In the genomic region with DNA sequence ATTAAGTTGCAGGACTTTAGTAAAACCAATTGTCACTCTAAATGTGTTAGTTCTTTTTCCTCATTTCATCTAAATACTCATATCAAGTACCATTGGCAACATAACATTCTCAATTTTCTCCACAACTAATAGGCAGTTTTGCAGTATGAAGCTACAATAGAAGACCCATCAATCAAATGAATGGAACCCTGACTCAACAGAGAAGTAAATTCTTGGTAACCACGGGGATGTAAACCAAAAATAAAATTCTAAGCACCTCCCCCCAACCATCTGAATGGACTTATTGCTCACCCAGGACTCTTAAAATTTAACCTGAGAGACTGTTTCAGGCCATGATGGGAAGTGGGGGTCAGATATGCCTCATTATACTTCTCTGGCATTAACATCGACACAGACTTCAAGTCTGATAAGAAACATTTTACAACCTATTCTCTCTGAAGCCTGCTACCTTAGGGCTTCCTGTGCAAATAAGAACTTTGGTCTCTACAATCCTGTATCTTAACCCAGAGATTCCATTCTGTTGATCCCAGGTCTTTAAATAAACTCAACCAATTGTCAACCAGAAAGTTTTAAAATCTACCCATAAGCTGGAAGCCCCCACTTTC, we compare ENCODE assay signal across 21 cellular contexts.
DNase-seq lines count a peak whose midpoint lies in the region; FAIRE-seq and TF ChIP-seq lines count a peak whose summit lies in the region.
"Had no signal": no experiment of that assay in that cellular context is flagged by ENCODE, and none has a peak within 500 bp of the region (broad histone marks: within the 10 kb centered on the region; RNA-seq: fewer than 3 reads in every experiment).

No MANE protein-coding gene starts in this region.

- TF ChIP-seq CTCF in MCF 10A (IDR thresholded peaks at IDR 0.05; ENCODE audit: unreplicated experiment) (no peak), breast epithelium (IDR thresholded peaks at IDR 0.05) (no peak), hepatocyte (IDR thresholded peaks at IDR 0.05; ENCODE audit: poor library complexity) (no peak), A673 (conservative IDR thresholded peaks at IDR 0.05; ENCODE audit: low read depth, low read length) (no peak)

- intact Hi-C loops in MCF 10A (cut with micrococcal nuclease) = no loop called here
- intact Hi-C loops in breast epithelium (cut with DNase I; ENCODE audit: low total_unique reads) = no loop called here
- intact Hi-C loops in A673 (cut with micrococcal nuclease; ENCODE audit: unreplicated experiment) = no loop called here

- H3K9me2 ChIP-seq in hepatocyte (replicated peaks; ENCODE audit: insufficient read depth) = no peaks in the 10 kb centered on the region

- H2AFZ ChIP-seq in hepatocyte = no peak overlapping the region

- no peaks in the 10 kb centered on the region for H3K36me3 Mint-ChIP-seq in MCF 10A (ENCODE audit: insufficient read depth, unreplicated experiment)

- H3K4me3 ChIP-seq in breast epithelium (no peak overlapping the region), hepatocyte (no peak overlapping the region), A673 (ENCODE audit: low read depth, low read length, poor library complexity, severe bottlenecking) (no peak overlapping the region)
- H3K4me3 ChIP-seq: gastroesophageal sphincter, upper lobe of left lung had no signal

- H3K4me2 ChIP-seq in hepatocyte = no peak overlapping the region

- CTCF ChIA-PET in MCF 10A (lab: Yijun Ruan, JAX) (interaction anchor here (0.8 kb wide), 1 partner anchor 295 kb away, joined by 4 read pairs; no protein-coding TSS in a partner anchor), A673 (lab: Charles Lee) (no interaction called here)

- no peaks in the 10 kb centered on the region for H4K20me1 ChIP-seq in hepatocyte (ENCODE audit: insufficient read depth, poor library complexity, severe bottlenecking)

- POLR2A ChIA-PET in MCF 10A (lab: Yijun Ruan, JAX) = no interaction called here
- POLR2A ChIA-PET in A673 (lab: Charles Lee; ENCODE audit: low non-redundant PET) = no interaction called here

- H3K9me3 ChIP-seq in breast epithelium = no peaks in the 10 kb centered on the region
- H3K9me3 ChIP-seq in hepatocyte (ENCODE audit: low read depth) = no peaks in the 10 kb centered on the region
- no peaks in the 10 kb centered on the region for H3K9me3 ChIP-seq in A673 (ENCODE audit: low read depth, low read length, poor library complexity, severe bottlenecking)
- H3K9me3 ChIP-seq: gastroesophageal sphincter, upper lobe of left lung had no signal

- peaks cover 5% of the 10 kb centered on the region for H3K4me1 Mint-ChIP-seq in MCF 10A (ENCODE audit: insufficient read depth, unreplicated experiment)
- H3K4me1 Mint-ChIP-seq: activated B cell treated with CpG ODN at 0.5 μM for 24 hours; activated CD4-positive, alpha-beta memory T cell treated with anti-CD3 and anti-CD28 coated beads, Interleukin-2, amount 10 ng/mL, durations not matched to agents 7 days and 5 days had no signal

- H3K9me3 Mint-ChIP-seq in MCF 10A (ENCODE audit: unreplicated experiment) = no peaks in the 10 kb centered on the region
- H3K9me3 Mint-ChIP-seq: activated B cell treated with CpG ODN at 0.5 μM for 24 hours had no signal

- H3K27me3 ChIP-seq in breast epithelium (no peaks in the 10 kb centered on the region), hepatocyte (no peaks in the 10 kb centered on the region), A673 (replicated peaks; ENCODE audit: insufficient read depth, low read depth, low read length, poor library complexity) (no peaks in the 10 kb centered on the region)
- H3K27me3 ChIP-seq: gastroesophageal sphincter, upper lobe of left lung had no signal

- BruUV-seq in MCF 10A (replicated peaks; lab: Mats Ljungman, UMichigan) (no TSS peak), A673 (replicated peaks; lab: Mats Ljungman, UMichigan) (no TSS peak)

- no peaks in the 10 kb centered on the region for H3K4me1 ChIP-seq in breast epithelium
- peaks cover 7% of the 10 kb centered on the region for H3K4me1 ChIP-seq in hepatocyte (ENCODE audit: insufficient read depth)
- H3K4me1 ChIP-seq in A673 (ENCODE audit: insufficient read depth, low read length, poor library complexity, severe bottlenecking) = no peaks in the 10 kb centered on the region
- H3K4me1 ChIP-seq: upper lobe of left lung had no signal

- no peak overlapping the region for H3K27ac Mint-ChIP-seq in MCF 10A (ENCODE audit: low read depth, unreplicated experiment)
- H3K27ac Mint-ChIP-seq: activated B cell treated with CpG ODN at 0.5 μM for 24 hours; activated CD4-positive, alpha-beta memory T cell treated with anti-CD3 and anti-CD28 coated beads, Interleukin-2, amount 10 ng/mL, durations not matched to agents 7 days and 5 days had no signal

- WGBS in hepatocyte (ENCODE audit: low lambda C conversion rate, missing lambda C conversion rate) = 18% methylated on average over 2 of the region's 2 CpGs

- H3K79me2 ChIP-seq in hepatocyte = no peaks in the 10 kb centered on the region

- H3K36me3 ChIP-seq in breast epithelium (no peaks in the 10 kb centered on the region), hepatocyte (replicated peaks; ENCODE audit: insufficient read depth, low read depth) (no peaks in the 10 kb centered on the region), A673 (ENCODE audit: insufficient read depth, low read length, poor library complexity, severe bottlenecking) (no peaks in the 10 kb centered on the region)
- H3K36me3 ChIP-seq: gastroesophageal sphincter, upper lobe of left lung had no signal

- H3K27ac ChIP-seq in breast epithelium (no peak overlapping the region), hepatocyte (no peak overlapping the region), A673 (ENCODE audit: low read depth, low read length, poor library complexity, severe bottlenecking) (no peak overlapping the region)
- H3K27ac ChIP-seq: 22Rv1, gastroesophageal sphincter, upper lobe of left lung had no signal

- TF ChIP-seq POLR2A in breast epithelium (IDR thresholded peaks at IDR 0.05) = no peak

- FAIRE-seq in urothelium cell line (lab: Jason Lieb, UNC) = no peak

- peak; percentile 3 for DNase-seq in MCF 10A (ENCODE audit: unreplicated experiment)
- no peak for DNase-seq in breast epithelium (ENCODE audit: low spot score in 2 of 2)
- DNase-seq in amniotic epithelial cell (ENCODE audit: low read depth) = peak; percentile 17
- peak; percentile 27 for DNase-seq in hepatocyte (ENCODE audit: low spot score)
- no peak for DNase-seq in stimulated activated CD4-positive, alpha-beta T cell treated with anti-CD3 and anti-CD28 coated beads, Interleukin-15, amount 100 ng/mL, for 24 hours
- no peak for DNase-seq in urothelium cell line (ENCODE audit: low spot score)
- no peak for DNase-seq in midbrain (lab: John Stamatoyannopoulos, UW)
- DNase-seq in A673 (ENCODE audit: low spot score) = no peak
- DNase-seq: activated B cell treated with CpG ODN at 0.5 μM for 24 hours; activated CD4-positive, alpha-beta memory T cell treated with anti-CD3 and anti-CD28 coated beads, Interleukin-2, amount 10 ng/mL, durations not matched to agents 7 days and 5 days; activated naive CD4-positive, alpha-beta T cell treated with Interleukin-2 at 50 U/mL for 16 hours; COR-L47; effector CD8-positive, alpha-beta T cell; Karpas-422; NCI-H1105; NCI-H2107; NCI-H524; T-helper 9 cell; upper lobe of left lung had no signal

- no peaks in the 10 kb centered on the region for H3K27me3 Mint-ChIP-seq in MCF 10A (ENCODE audit: insufficient read depth, unreplicated experiment)
- H3K27me3 Mint-ChIP-seq: activated B cell treated with CpG ODN at 0.5 μM for 24 hours; activated CD4-positive, alpha-beta memory T cell treated with anti-CD3 and anti-CD28 coated beads, Interleukin-2, amount 10 ng/mL, durations not matched to agents 7 days and 5 days had no signal

- no peak overlapping the region for H3K4me3 Mint-ChIP-seq in MCF 10A (ENCODE audit: unreplicated experiment)
- H3K4me3 Mint-ChIP-seq: activated B cell treated with CpG ODN at 0.5 μM for 24 hours; activated CD4-positive, alpha-beta memory T cell treated with anti-CD3 and anti-CD28 coated beads, Interleukin-2, amount 10 ng/mL, durations not matched to agents 7 days and 5 days had no signal

Comparison
In these comparisons a context has a peak if more than half of its experiments do, and no peak if none do; other contexts are left out.
1. DNase-seq: peak in MCF 10A (single experiment), amniotic epithelial cell (single experiment) and hepatocyte (single experiment); none in breast epithelium (0 of 2), stimulated activated CD4-positive, alpha-beta T cell treated with anti-CD3 and anti-CD28 coated beads, Interleukin-15, amount 100 ng/mL, for 24 hours (single experiment), urothelium cell line (single experiment), midbrain (single experiment) and A673 (single experiment).